In genomic region chr16:15639061-15639568, GRCh38 we compare ENCODE assay signal across 13 cellular contexts. TPM values are rescaled to one million over a fixed set of nuclear protein-coding genes. Genes with fewer than 3 reads are reported as not detected.
DNase-seq lines count a peak whose midpoint lies in the region; ATAC-seq and TF ChIP-seq lines count a peak whose summit lies in the region.
"Had no signal": no experiment of that assay in that cellular context is flagged by ENCODE, and none has a peak within 500 bp of the region (broad histone marks: within the 10 kb centered on the region; RNA-seq: fewer than 3 reads in every experiment).

No MANE protein-coding gene starts in this region.

- H3K4me3 ChIP-seq in BLaER1 (peak overlapping the region; percentile 9; the same call in 1 of the 2 replicates), left lung (no peak overlapping the region), HAP-1 (no peak overlapping the region)
- H3K4me3 ChIP-seq: gastrocnemius medialis, smooth muscle cell had no signal

- H3K4me1 ChIP-seq in BLaER1 = peaks cover 64% of the 10 kb centered on the region
- H3K4me1 ChIP-seq in left lung = peaks cover 9 to 49% of the 10 kb centered on the region in 2 donors
- peaks cover 3% of the 10 kb centered on the region for H3K4me1 ChIP-seq in HAP-1

- H3K9me3 Mint-ChIP-seq in activated CD8-positive, alpha-beta T cell treated with anti-CD3 and anti-CD28 coated beads for 36 hours = no peaks in the 10 kb centered on the region
- no peaks in the 10 kb centered on the region for H3K9me3 Mint-ChIP-seq in effector memory CD8-positive, alpha-beta T cell

- CTCF ChIA-PET in activated CD8-positive, alpha-beta T cell treated with anti-CD3 and anti-CD28 coated beads for 36 hours (lab: Charles Lee) = interaction anchor here (1.1 kb wide), 1 partner anchor 48 kb away, joined by 3 read pairs; no protein-coding TSS in a partner anchor

- no peaks in the 10 kb centered on the region for H3K27me3 ChIP-seq in BLaER1
- H3K27me3 ChIP-seq in left lung = no peaks in the 10 kb centered on the region
- H3K27me3 ChIP-seq in HAP-1 (ENCODE audit: low read depth) = no peaks in the 10 kb centered on the region
- H3K27me3 ChIP-seq: gastrocnemius medialis had no signal

- ATAC-seq in GM21786 (IDR thresholded peaks at IDR 0.05; ENCODE audit: unreplicated experiment) = peak; percentile 17
- ATAC-seq in activated CD8-positive, alpha-beta T cell treated with anti-CD3 and anti-CD28 coated beads for 36 hours = peak; percentile 13
- no peak for ATAC-seq in effector memory CD8-positive, alpha-beta T cell (replicated peaks)
- ATAC-seq in left lung = no peak
- no peak for ATAC-seq in GM18907 (IDR thresholded peaks at IDR 0.05; ENCODE audit: unreplicated experiment)
- ATAC-seq: gastrocnemius medialis had no signal

- H3K4me1 Mint-ChIP-seq in activated CD8-positive, alpha-beta T cell treated with anti-CD3 and anti-CD28 coated beads for 36 hours (ENCODE audit: low read depth) = peaks cover 74% of the 10 kb centered on the region
- H3K4me1 Mint-ChIP-seq in effector memory CD8-positive, alpha-beta T cell (ENCODE audit: low read depth in 2 of 2) = peaks cover 40 to 61% of the 10 kb centered on the region in 2 donors

- intact Hi-C loops in activated CD8-positive, alpha-beta T cell treated with anti-CD3 and anti-CD28 coated beads for 36 hours (cut with micrococcal nuclease) = no loop called here
- intact Hi-C loops in left lung (cut with DNase I) = no loop called here

- in situ Hi-C loops in HAP-1 (cut with MboI; ENCODE audit: low sequenced_read_pairs) = no loop called here

- H3K27me3 Mint-ChIP-seq in activated CD8-positive, alpha-beta T cell treated with anti-CD3 and anti-CD28 coated beads for 36 hours = no peaks in the 10 kb centered on the region
- H3K27me3 Mint-ChIP-seq in effector memory CD8-positive, alpha-beta T cell = no peaks in the 10 kb centered on the region

- TF ChIP-seq CTCF in activated CD8-positive, alpha-beta T cell treated with anti-CD3 and anti-CD28 coated beads for 36 hours (IDR thresholded peaks at IDR 0.05) = no peak
- no peak for TF ChIP-seq CTCF in left lung (IDR thresholded peaks at IDR 0.05)

- H3K9ac ChIP-seq in BLaER1 = peak overlapping the region; percentile 58

- H3K27ac ChIP-seq in BLaER1 (peak overlapping the region; percentile 71), left lung (no peak overlapping the region)

- peak overlapping the region; percentile 92 for H3K4me3 Mint-ChIP-seq in activated CD8-positive, alpha-beta T cell treated with anti-CD3 and anti-CD28 coated beads for 36 hours
- peak overlapping the region; percentile 55 to 67 for H3K4me3 Mint-ChIP-seq in effector memory CD8-positive, alpha-beta T cell

- H3K36me3 ChIP-seq in BLaER1 (peaks cover 54% of the 10 kb centered on the region), left lung (peaks cover 0 to 51% of the 10 kb centered on the region in 2 donors), HAP-1 (replicated peaks) (peaks cover 32% of the 10 kb centered on the region)

- no peaks in the 10 kb centered on the region for H3K9me3 ChIP-seq in BLaER1
- no peaks in the 10 kb centered on the region for H3K9me3 ChIP-seq in left lung
- no peaks in the 10 kb centered on the region for H3K9me3 ChIP-seq in HAP-1
- H3K9me3 ChIP-seq: gastrocnemius medialis had no signal

- peak; percentile 51 for DNase-seq in activated CD8-positive, alpha-beta T cell treated with anti-CD3 and anti-CD28 coated beads for 36 hours
- no peak for DNase-seq in effector memory CD8-positive, alpha-beta T cell
- DNase-seq in KG1 (lab: John Stamatoyannopoulos, UW) = no peak
- no peak for DNase-seq in left lung
- DNase-seq in HAP-1 (ENCODE audit: low spot score in 2 of 2) = no peak
- DNase-seq: EL; gastrocnemius medialis; kidney glomerular epithelial cell; stimulated activated CD8-positive, alpha-beta memory T cell treated with anti-CD3 and anti-CD28 coated beads, Interleukin-4, amount 100 ng/mL, for 48 hours had no signal

- H3K36me3 Mint-ChIP-seq in activated CD8-positive, alpha-beta T cell treated with anti-CD3 and anti-CD28 coated beads for 36 hours (ENCODE audit: low read depth) = peaks cover 55% of the 10 kb centered on the region
- H3K36me3 Mint-ChIP-seq in effector memory CD8-positive, alpha-beta T cell (ENCODE audit: insufficient read depth) = peaks cover 65% of the 10 kb centered on the region

- H3K27ac Mint-ChIP-seq in activated CD8-positive, alpha-beta T cell treated with anti-CD3 and anti-CD28 coated beads for 36 hours = peak overlapping the region; percentile 98
- peak overlapping the region; percentile 51 to 92 for H3K27ac Mint-ChIP-seq in effector memory CD8-positive, alpha-beta T cell

- POLR2A ChIA-PET in activated CD8-positive, alpha-beta T cell treated with anti-CD3 and anti-CD28 coated beads for 36 hours (lab: Charles Lee) = interaction anchor here (0.6 kb wide), 1 partner anchor 31 kb away, joined by 3 read pairs; no protein-coding TSS in a partner anchor

- peak overlapping the region; percentile 88 for H3K4me2 ChIP-seq in BLaER1
- H3K4me2 ChIP-seq: smooth muscle cell had no signal

- H4K20me1 ChIP-seq in BLaER1 = peaks cover 19% of the 10 kb centered on the region; the same call in 1 of the 2 replicates

RNA-seq across cellular contexts. Expression of gene MARF1, which starts 3.8 kb away (rescaled TPM):
- 10 to 100 TPM; 55.7 to 56.0 TPM for total RNA-seq in activated CD8-positive, alpha-beta T cell treated with anti-CD3 and anti-CD28 coated beads for 36 hours
- 10 to 100 TPM; 72.3 to 86.1 TPM for total RNA-seq in left lung

RNA-seq across cellular contexts. Expression of gene NDE1, which starts 10.9 kb away (rescaled TPM):
- total RNA-seq in activated CD8-positive, alpha-beta T cell treated with anti-CD3 and anti-CD28 coated beads for 36 hours = 100 to 1,000 TPM in 1 of 2 experiments, 10 to 100 TPM in 1; 97.6 to 103 TPM
- 10 to 100 TPM; 37.1 to 37.6 TPM for total RNA-seq in left lung

Comparison
In these comparisons a context has a peak if more than half of its experiments do, and no peak if none do; other contexts are left out.
1. ATAC-seq: peak in GM21786 (single experiment) and activated CD8-positive, alpha-beta T cell treated with anti-CD3 and anti-CD28 coated beads for 36 hours (single experiment); none in effector memory CD8-positive, alpha-beta T cell (single experiment), left lung (single experiment) and GM18907 (single experiment).